8 cellular contexts compared by ENCODE assay signal in the genomic region with DNA sequence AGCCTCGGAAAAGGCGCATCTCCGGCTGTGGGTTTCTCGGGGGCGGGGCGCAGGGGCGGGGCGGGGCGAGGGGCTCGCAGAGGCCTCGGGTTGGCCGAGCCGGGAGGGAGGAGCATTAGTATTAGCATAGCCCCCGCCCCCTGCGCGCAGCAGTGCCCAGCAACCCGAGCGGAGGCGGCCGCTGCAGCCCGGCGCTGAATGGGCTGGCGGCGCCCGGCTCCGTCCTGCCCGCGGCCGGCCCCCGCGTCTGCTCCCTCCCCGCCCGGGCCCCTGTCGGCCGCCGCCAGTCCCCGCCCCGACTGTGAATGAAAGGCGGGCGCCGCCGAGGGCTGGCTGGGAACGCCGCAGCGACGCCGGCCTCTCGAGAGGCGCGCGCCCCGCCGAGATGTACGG. TPM values are rescaled to one million over a fixed set of nuclear protein-coding genes. Genes with fewer than 3 reads are reported as not detected.
DNase-seq lines count a peak whose midpoint lies in the region; ATAC-seq and TF ChIP-seq lines count a peak whose summit lies in the region.

A gene with protein sequence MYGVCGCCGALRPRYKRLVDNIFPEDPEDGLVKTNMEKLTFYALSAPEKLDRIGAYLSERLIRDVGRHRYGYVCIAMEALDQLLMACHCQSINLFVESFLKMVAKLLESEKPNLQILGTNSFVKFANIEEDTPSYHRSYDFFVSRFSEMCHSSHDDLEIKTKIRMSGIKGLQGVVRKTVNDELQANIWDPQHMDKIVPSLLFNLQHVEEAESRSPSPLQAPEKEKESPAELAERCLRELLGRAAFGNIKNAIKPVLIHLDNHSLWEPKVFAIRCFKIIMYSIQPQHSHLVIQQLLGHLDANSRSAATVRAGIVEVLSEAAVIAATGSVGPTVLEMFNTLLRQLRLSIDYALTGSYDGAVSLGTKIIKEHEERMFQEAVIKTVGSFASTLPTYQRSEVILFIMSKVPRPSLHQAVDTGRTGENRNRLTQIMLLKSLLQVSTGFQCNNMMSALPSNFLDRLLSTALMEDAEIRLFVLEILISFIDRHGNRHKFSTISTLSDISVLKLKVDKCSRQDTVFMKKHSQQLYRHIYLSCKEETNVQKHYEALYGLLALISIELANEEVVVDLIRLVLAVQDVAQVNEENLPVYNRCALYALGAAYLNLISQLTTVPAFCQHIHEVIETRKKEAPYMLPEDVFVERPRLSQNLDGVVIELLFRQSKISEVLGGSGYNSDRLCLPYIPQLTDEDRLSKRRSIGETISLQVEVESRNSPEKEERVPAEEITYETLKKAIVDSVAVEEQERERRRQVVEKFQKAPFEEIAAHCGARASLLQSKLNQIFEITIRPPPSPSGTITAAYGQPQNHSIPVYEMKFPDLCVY (plus strand): TSS at position 149 of the 393 bp plus-strand sequence. CDS start 237 bp downstream, at position 386.

- H3K79me1 ChIP-seq in trophoblast cell (ENCODE audit: low read length) = peaks cover 3% of the 10 kb centered on the region

- H2BK120ac ChIP-seq in trophoblast cell (ENCODE audit: insufficient read depth, low read length, poor library complexity) = no peak within 1 kb of the TSS

- no peak within 1 kb of the TSS for H2BK5ac ChIP-seq in trophoblast cell (ENCODE audit: low read depth, low read length, poor library complexity)

- no peak within 1 kb of the TSS for H2BK12ac ChIP-seq in trophoblast cell (ENCODE audit: low read length)

- H3K4me1 ChIP-seq in adrenal gland (replicated peaks in 1 of 2) (peaks cover 10 to 20% of the 10 kb centered on the region in 2 donors), trophoblast cell (ENCODE audit: control insufficient read depth in 1 of 2, insufficient read depth in 2 of 2, low read length in 2 of 2) (peaks cover 15 to 24% of the 10 kb centered on the region in 2 experiments), tibial nerve (peaks cover 0 to 23% (median 12%) of the 10 kb centered on the region in 4 donors)

- peak within 1 kb of the TSS; percentile 40 for H4K91ac ChIP-seq in trophoblast cell (ENCODE audit: low read depth, low read length)

- TF ChIP-seq POLR2A in adrenal gland (IDR thresholded peaks at IDR 0.05) (peak; percentile 30 to 33), tibial nerve (IDR thresholded peaks at IDR 0.05) (peak in 1 of 2 donors; percentile 65)

- peak within 1 kb of the TSS in 4 of 5 donors; percentile 49 to 75 (median 68) for H3K27ac ChIP-seq in adrenal gland
- no peak within 1 kb of the TSS for H3K27ac ChIP-seq in trophoblast cell (ENCODE audit: low read depth, low read length)
- peak within 1 kb of the TSS; percentile 52 to 89 (median 76) for H3K27ac ChIP-seq in tibial nerve

- H3K36me3 ChIP-seq in adrenal gland (replicated peaks in 1 of 2) (no peaks in the 10 kb centered on the region), trophoblast cell (ENCODE audit: control insufficient read depth in 1 of 2, insufficient read depth in 2 of 2, low read length in 2 of 2) (no peaks in the 10 kb centered on the region), tibial nerve (no peaks in the 10 kb centered on the region)

- no peaks in the 10 kb centered on the region for H3K27me3 ChIP-seq in adrenal gland
- peaks cover 4% of the 10 kb centered on the region for H3K27me3 ChIP-seq in trophoblast cell (ENCODE audit: insufficient read depth, low read length)
- H3K27me3 ChIP-seq in tibial nerve = no peaks in the 10 kb centered on the region

- no peak within 1 kb of the TSS for H3K4ac ChIP-seq in trophoblast cell (ENCODE audit: low read depth, low read length)

- DNase-seq in NCI-H1436 (lab: John Stamatoyannopoulos, UW) (peak; percentile 94), T follicular helper cell (ENCODE audit: low read depth) (peak; percentile 85), adrenal gland (peak; percentile 95 to 98 (median 97)), cardiac septum (ENCODE audit: low spot score) (peak; percentile 97), trophoblast cell (peak; percentile 92 to 95), tibial nerve (ENCODE audit: low spot score in 2 of 2) (peak; percentile 91 to 92)

- peak within 1 kb of the TSS; percentile 66 for H2AFZ ChIP-seq in trophoblast cell (ENCODE audit: insufficient read depth, low read length, poor library complexity)

- H4K8ac ChIP-seq in trophoblast cell (ENCODE audit: low read depth, low read length) = no peak within 1 kb of the TSS

- H3K14ac ChIP-seq in trophoblast cell (ENCODE audit: low read length) = no peak within 1 kb of the TSS

- peak within 1 kb of the TSS; percentile 57 for H3K9ac ChIP-seq in trophoblast cell (ENCODE audit: low read length)

- H4K12ac ChIP-seq in trophoblast cell (ENCODE audit: low read depth, low read length) = no peak within 1 kb of the TSS

- H3K79me2 ChIP-seq in trophoblast cell (ENCODE audit: control insufficient read depth, insufficient read depth, low read length, poor library complexity) = peaks cover 2% of the 10 kb centered on the region

- H3K23ac ChIP-seq in trophoblast cell (ENCODE audit: low read length) = peak within 1 kb of the TSS; percentile 44

- no peak for TF ChIP-seq CTCF in GM12875 (IDR thresholded peaks at IDR 0.05; ENCODE audit: borderline replicate concordance, insufficient read depth, low read depth, low read length)
- peak in 3 of 6 experiments; percentile 14 to 23 (median 15) for TF ChIP-seq CTCF in adrenal gland (IDR thresholded peaks at IDR 0.05)
- peak in 2 of 5 experiments; percentile 30 to 45 for TF ChIP-seq CTCF in tibial nerve (IDR thresholded peaks at IDR 0.05)

- TF ChIP-seq EP300 in tibial nerve (IDR thresholded peaks at IDR 0.05) = peak in 1 of 2 donors; percentile 9

- no peak within 1 kb of the TSS for H2AK5ac ChIP-seq in trophoblast cell (ENCODE audit: low read length)

- peak within 1 kb of the TSS; percentile 32 for H3K4me3 ChIP-seq in GM12875 (ENCODE audit: low read depth, low read length)
- peak within 1 kb of the TSS; percentile 49 to 89 (median 64) for H3K4me3 ChIP-seq in adrenal gland
- H3K4me3 ChIP-seq in trophoblast cell (ENCODE audit: low read depth, low read length) = peak within 1 kb of the TSS; percentile 79
- peak within 1 kb of the TSS; percentile 74 to 92 (median 86) for H3K4me3 ChIP-seq in tibial nerve

- peak within 1 kb of the TSS; percentile 97 for H3K4me2 ChIP-seq in trophoblast cell (ENCODE audit: low read length)

- H3K9me3 ChIP-seq in adrenal gland (replicated peaks in 1 of 3) (no peaks in the 10 kb centered on the region), trophoblast cell (ENCODE audit: insufficient read depth, low read depth, low read length) (peaks cover 5% of the 10 kb centered on the region), tibial nerve (no peaks in the 10 kb centered on the region)

- H3K18ac ChIP-seq in trophoblast cell (ENCODE audit: low read length) = no peak within 1 kb of the TSS

- WGBS in adrenal gland, 4 donors = 0 to 1% (median 1%) methylated on average over 4 to 54 of the region's 54 CpGs; no CpG with 5 or more reads in 1 of the 4 donors
- WGBS in trophoblast cell (ENCODE audit: extremely low coverage, insufficient coverage, insufficient read length) = no CpG with 5 or more reads among the region's 54 CpGs
- 0 to 1% methylated on average over 22 to 34 of the region's 54 CpGs for WGBS in tibial nerve, 2 donors

- intact Hi-C loops in adrenal gland (cut with DNase I) = loop anchor here in 1 of 2 donors (5.0 kb wide), 2 partner anchors 50 to 85 kb away; no protein-coding TSS in a partner anchor
- intact Hi-C loops in cardiac septum (cut with DNase I) = loop anchor here (2.0 to 5.0 kb wide), 3 partner anchors 35 to 85 kb away; a partner anchor contains a TSS

- ATAC-seq in HG02763 (IDR thresholded peaks at IDR 0.05; ENCODE audit: unreplicated experiment) = peak; percentile 94

RNA-seq across cellular contexts. Expression of the gene that starts here (rescaled TPM):
- 10 to 100 TPM in 1 of 8 donors, 1 to 10 TPM in 7; 1.8 to 10.6 (median 2.4) TPM for total RNA-seq in adrenal gland
- polyA plus RNA-seq in adrenal gland = 10 to 100 TPM in 1 of 3 donors, 1 to 10 TPM in 1, under 1 TPM in 1; 0.84 to 18.5 (median 2.1) TPM
- total RNA-seq in cardiac septum = 8.9 TPM
- polyA plus RNA-seq in trophoblast cell (2013) = 2.1 TPM in 2 replicates
- total RNA-seq in tibial nerve = 1 to 10 TPM; 5.4 to 7.1 (median 5.7) TPM

Comparison
In these comparisons a context has a peak if more than half of its experiments do, and no peak if none do; other contexts are left out.
1. H3K4me3 ChIP-seq: peak in every context shown above with its lines; median percentile 86 in tibial nerve; 79 in trophoblast cell; 64 in adrenal gland; 32 in GM12875.